ENCODE assay signal across 23 cellular contexts in genomic region chr6:37559501-37559900, GRCh38. TPM values are rescaled to one million over a fixed set of nuclear protein-coding genes. Genes with fewer than 3 reads are reported as not detected.
DNase-seq lines count a peak whose midpoint lies in the region; ATAC-seq, FAIRE-seq and TF ChIP-seq lines count a peak whose summit lies in the region.
"Had no signal": no experiment of that assay in that cellular context is flagged by ENCODE, and none has a peak within 500 bp of the region (broad histone marks: within the 10 kb centered on the region; RNA-seq: fewer than 3 reads in every experiment).

No MANE protein-coding gene starts in this region.

- FAIRE-seq in pancreas (lab: Jason Lieb, UNC): no peak
- FAIRE-seq: TTC549 had no signal

- H2AFZ ChIP-seq in GM23338: peak overlapping the region; percentile 89
- H2AFZ ChIP-seq: PC-9 had no signal

- peaks cover 26% of the 10 kb centered on the region for H3K27me3 Mint-ChIP-seq in GM23338 (ENCODE audit: insufficient read depth, low read depth, poor library complexity)
- H3K27me3 Mint-ChIP-seq in activated T-helper 17 cell treated with anti-CD3 and anti-CD28 coated beads, Interleukin-2, amount 50 U/mL, for 72 hours: no peaks in the 10 kb centered on the region
- H3K27me3 Mint-ChIP-seq in glutamatergic neuron (ENCODE audit: unreplicated experiment): peaks cover 11% of the 10 kb centered on the region

- no peaks in the 10 kb centered on the region for H3K36me3 ChIP-seq in GM23338 (ENCODE audit: insufficient read depth)
- H3K36me3 ChIP-seq in pancreas: no peaks in the 10 kb centered on the region
- H3K36me3 ChIP-seq: BE2C, HAP-1, prostate gland, upper lobe of left lung had no signal

- peak overlapping the region; percentile 72; the same call in 1 of the 2 replicates for H3K4me2 ChIP-seq in GM23338
- H3K4me2 ChIP-seq: PC-9 had no signal

- H3K4me3 ChIP-seq in GM23338: no peak overlapping the region
- no peak overlapping the region for H3K4me3 ChIP-seq in pancreas
- H3K4me3 ChIP-seq: HAP-1, PC-9, prostate gland, SK-N-MC, skin epidermis, upper lobe of left lung had no signal

- H3K27ac Mint-ChIP-seq in GM23338: no peak overlapping the region
- H3K27ac Mint-ChIP-seq in activated T-helper 17 cell treated with anti-CD3 and anti-CD28 coated beads, Interleukin-2, amount 50 U/mL, for 72 hours: peak overlapping the region; percentile 85
- H3K27ac Mint-ChIP-seq in glutamatergic neuron (ENCODE audit: unreplicated experiment): peak overlapping the region; percentile 77
- H3K27ac Mint-ChIP-seq in stimulated activated effector memory CD8-positive, alpha-beta T cell treated with anti-CD3 and anti-CD28 coated beads, Interleukin-12 subunit alpha, Interleukin-12 subunit beta, amount 100 ng/mL, for 72 hours: peak overlapping the region; percentile 0

- no peaks in the 10 kb centered on the region for H3K9me3 ChIP-seq in pancreas
- H3K9me3 ChIP-seq: BE2C, HAP-1, prostate gland, upper lobe of left lung had no signal

- no peak overlapping the region for H3K27ac ChIP-seq in GM23338 (ENCODE audit: low read depth)
- no peak overlapping the region for H3K27ac ChIP-seq in pancreas
- H3K27ac ChIP-seq: PC-9, prostate gland, SK-N-MC, skin epidermis, upper lobe of left lung had no signal

- TF ChIP-seq CTCF in GM23338 (conservative IDR thresholded peaks at IDR 0.05; ENCODE audit: low read depth in 2 of 2): no peak
- TF ChIP-seq CTCF in glutamatergic neuron (IDR thresholded peaks at IDR 0.05; ENCODE audit: partially characterized antibody, unreplicated experiment): no peak
- TF ChIP-seq CTCF in pancreas (IDR thresholded peaks at IDR 0.05): no peak

- H3K36me3 Mint-ChIP-seq in GM23338 (ENCODE audit: low read depth) (no peaks in the 10 kb centered on the region), glutamatergic neuron (ENCODE audit: unreplicated experiment) (no peaks in the 10 kb centered on the region)
- no peaks in the 10 kb centered on the region for H3K36me3 Mint-ChIP-seq in activated T-helper 17 cell treated with anti-CD3 and anti-CD28 coated beads, Interleukin-2, amount 50 U/mL, for 72 hours (ENCODE audit: low read depth)
- H3K36me3 Mint-ChIP-seq in stimulated activated effector memory CD8-positive, alpha-beta T cell treated with anti-CD3 and anti-CD28 coated beads, Interleukin-12 subunit alpha, Interleukin-12 subunit beta, amount 100 ng/mL, for 72 hours: no peaks in the 10 kb centered on the region

- H3K79me2 ChIP-seq in GM23338 (replicated peaks; ENCODE audit: insufficient read depth): no peaks in the 10 kb centered on the region

- no peaks in the 10 kb centered on the region for H3F3A ChIP-seq in GM23338 (replicated peaks; ENCODE audit: low read depth)

- intact Hi-C loops in pancreas (cut with DNase I): no loop called here

- ATAC-seq in GM23338: no peak
- no peak for ATAC-seq in activated T-helper 17 cell treated with anti-CD3 and anti-CD28 coated beads, Interleukin-2, amount 50 U/mL, for 72 hours (replicated peaks)
- no peak for ATAC-seq in stimulated activated effector memory CD8-positive, alpha-beta T cell treated with anti-CD3 and anti-CD28 coated beads, Interleukin-12 subunit alpha, Interleukin-12 subunit beta, amount 100 ng/mL, for 72 hours
- ATAC-seq in pancreas: no peak
- ATAC-seq: left lobe of liver had no signal

- no peaks in the 10 kb centered on the region for H3K9me2 ChIP-seq in GM23338 (ENCODE audit: insufficient read depth)

- H4K20me1 ChIP-seq in GM23338 (replicated peaks; ENCODE audit: insufficient read depth): no peaks in the 10 kb centered on the region

- DNase-seq in GM23338 (ENCODE audit: low spot score) (no peak), glutamatergic neuron (no peak), NCI-H1092 treated with DMSO at 0.1 percent for 48 hours (lab: John Stamatoyannopoulos, UW) (no peak), anterior cingulate cortex (lab: John Stamatoyannopoulos, UW) (no peak), pancreas (no peak), islet precursor cell (no peak)
- DNase-seq in stimulated activated effector memory CD8-positive, alpha-beta T cell treated with anti-CD3 and anti-CD28 coated beads, Interleukin-12 subunit alpha, Interleukin-12 subunit beta, amount 100 ng/mL, for 72 hours (ENCODE audit: low spot score in 2 of 2): no peak
- DNase-seq: activated CD4-positive, alpha-beta T cell treated with anti-CD3 and anti-CD28 coated beads, Interleukin-2, amount 50 U/mL, for 4 hours; activated T-cell treated with anti-CD3 and anti-CD28 coated beads, Interleukin-2, amount 50 U/mL, for 48 hours; BE2C; cerebellar nuclear complex; Kasumi-1; PC-9; stimulated activated CD4-positive, alpha-beta T cell treated with anti-CD3 and anti-CD28 coated beads, Interleukin-4, amount 100 ng/mL, for 4 hours; stimulated activated CD8-positive, alpha-beta memory T cell treated with anti-CD3 and anti-CD28 coated beads, Interleukin-4, amount 100 ng/mL, for 48 hours; upper lobe of left lung had no signal

- H3K4me3 Mint-ChIP-seq in GM23338 (no peak overlapping the region), glutamatergic neuron (ENCODE audit: unreplicated experiment) (peak overlapping the region; percentile 47)
- no peak overlapping the region for H3K4me3 Mint-ChIP-seq in activated T-helper 17 cell treated with anti-CD3 and anti-CD28 coated beads, Interleukin-2, amount 50 U/mL, for 72 hours
- H3K4me3 Mint-ChIP-seq in stimulated activated effector memory CD8-positive, alpha-beta T cell treated with anti-CD3 and anti-CD28 coated beads, Interleukin-12 subunit alpha, Interleukin-12 subunit beta, amount 100 ng/mL, for 72 hours: no peak overlapping the region

- 57 to 79% methylated on average over 4 of the region's 4 CpGs for WGBS in pancreas, 2 donors

- H3K9me3 Mint-ChIP-seq in GM23338: 0 out of 3 replicates have a peak, but pooled peaks cover 5% of the 10 kb centered on the region
- H3K9me3 Mint-ChIP-seq in activated T-helper 17 cell treated with anti-CD3 and anti-CD28 coated beads, Interleukin-2, amount 50 U/mL, for 72 hours: no peaks in the 10 kb centered on the region
- H3K9me3 Mint-ChIP-seq in glutamatergic neuron (ENCODE audit: unreplicated experiment): peaks cover 12% of the 10 kb centered on the region
- H3K9me3 Mint-ChIP-seq in stimulated activated effector memory CD8-positive, alpha-beta T cell treated with anti-CD3 and anti-CD28 coated beads, Interleukin-12 subunit alpha, Interleukin-12 subunit beta, amount 100 ng/mL, for 72 hours: no peaks in the 10 kb centered on the region

- no peaks in the 10 kb centered on the region for H3K27me3 ChIP-seq in GM23338 (ENCODE audit: insufficient read depth)
- H3K27me3 ChIP-seq in pancreas: no peaks in the 10 kb centered on the region
- H3K27me3 ChIP-seq: BE2C, upper lobe of left lung had no signal

- H3K4me1 Mint-ChIP-seq in GM23338: peaks cover 19% of the 10 kb centered on the region
- peaks cover 17% of the 10 kb centered on the region for H3K4me1 Mint-ChIP-seq in activated T-helper 17 cell treated with anti-CD3 and anti-CD28 coated beads, Interleukin-2, amount 50 U/mL, for 72 hours
- H3K4me1 Mint-ChIP-seq in glutamatergic neuron (ENCODE audit: low read depth, unreplicated experiment): peaks cover 61% of the 10 kb centered on the region
- peaks cover 49% of the 10 kb centered on the region for H3K4me1 Mint-ChIP-seq in stimulated activated effector memory CD8-positive, alpha-beta T cell treated with anti-CD3 and anti-CD28 coated beads, Interleukin-12 subunit alpha, Interleukin-12 subunit beta, amount 100 ng/mL, for 72 hours

- H3K4me1 ChIP-seq in GM23338 (ENCODE audit: insufficient read depth) (peaks cover 8% of the 10 kb centered on the region; the same call in 1 of the 2 replicates), pancreas (no peaks in the 10 kb centered on the region)
- H3K4me1 ChIP-seq: HAP-1, prostate gland, upper lobe of left lung had no signal

RNA-seq across cellular contexts. Expression of gene CCDC167, which starts 59.8 kb away (rescaled TPM):
- 17.6 and 18.0 TPM in 2 replicates for total RNA-seq in GM23338 (2014; rRNA removed; shearing (Covaris generic))
- 21.1 and 21.4 TPM in 2 replicates for polyA plus RNA-seq in GM23338 (2016; fragmentation: Nextera tagmentation; extraction: Ambion mirVana)
- total RNA-seq in activated T-helper 17 cell treated with anti-CD3 and anti-CD28 coated beads, Interleukin-2, amount 50 U/mL, for 72 hours: 10 to 100 TPM; 39.2 to 78.5 TPM
- total RNA-seq in glutamatergic neuron (ENCODE audit: unreplicated experiment): 58.4 TPM
- total RNA-seq in pancreas: 10 to 100 TPM in 1 of 6 donors, 1 to 10 TPM in 5; 4.3 to 11.5 (median 5.5) TPM
- 10 to 100 TPM; 12.1 to 12.4 TPM for polyA plus RNA-seq in pancreas
